In the genomic region with DNA sequence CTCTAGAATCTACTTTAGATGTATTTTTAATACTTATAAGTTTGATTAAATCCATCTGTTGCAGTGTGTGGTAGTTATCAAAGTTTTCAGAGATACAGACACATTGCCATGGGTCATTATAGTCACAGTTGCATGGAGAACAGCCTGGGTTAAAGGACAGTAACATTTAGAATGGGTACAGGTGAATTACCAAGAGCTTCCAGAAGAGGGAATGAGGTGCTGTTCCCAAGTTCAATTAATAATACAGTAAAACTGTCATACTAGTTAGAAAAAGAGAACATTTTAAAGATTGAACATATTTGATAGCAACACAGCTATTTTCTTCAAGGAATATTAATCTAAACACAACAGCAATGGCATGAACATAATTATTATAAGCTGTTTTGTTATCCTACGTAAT, we compare ENCODE assay signal across 16 cellular contexts.
DNase-seq lines count a peak whose midpoint lies in the region; ATAC-seq and TF ChIP-seq lines count a peak whose summit lies in the region.
"Had no signal": no experiment of that assay in that cellular context is flagged by ENCODE, and none has a peak within 500 bp of the region (broad histone marks: within the 10 kb centered on the region; RNA-seq: fewer than 3 reads in every experiment).

No MANE protein-coding gene starts in this region.

- peak; percentile 55; the same call in 2 of the 3 replicates for TF ChIP-seq CTCF in H9 (conservative IDR thresholded peaks at IDR 0.05)
- TF ChIP-seq CTCF in VCaP (conservative IDR thresholded peaks at IDR 0.05): peak; percentile 12; the same call in 1 of the 2 replicates
- TF ChIP-seq CTCF in foreskin keratinocyte (conservative IDR thresholded peaks at IDR 0.05): peak; percentile 26

- no peak overlapping the region for H2BK12ac ChIP-seq in H9 (ENCODE audit: insufficient read length, low read depth, low read length)

- no peak overlapping the region for H3K4me3 Mint-ChIP-seq in H9
- H3K4me3 Mint-ChIP-seq in activated naive CD8-positive, alpha-beta T cell treated with anti-CD3 and anti-CD28 coated beads, Interleukin-2, amount 50 U/mL, for 24 hours: no peak overlapping the region

- H3K9me3 Mint-ChIP-seq in H9: no peaks in the 10 kb centered on the region; a peak in 2 of 5 replicates
- no peaks in the 10 kb centered on the region for H3K9me3 Mint-ChIP-seq in activated naive CD8-positive, alpha-beta T cell treated with anti-CD3 and anti-CD28 coated beads, Interleukin-2, amount 50 U/mL, for 24 hours

- no peak overlapping the region for H2BK120ac ChIP-seq in H9 (ENCODE audit: low read depth, low read length, poor library complexity, severe bottlenecking)

- no peaks in the 10 kb centered on the region for H3K9me3 ChIP-seq in H9 (ENCODE audit: control insufficient read depth, low read depth, low read length)
- H3K9me3 ChIP-seq: HAP-1 had no signal

- H3T11ph ChIP-seq in H9 (ENCODE audit: low read length): no peak overlapping the region

- ATAC-seq in foreskin keratinocyte: peak; percentile 24
- no peak for ATAC-seq in activated naive CD8-positive, alpha-beta T cell treated with anti-CD3 and anti-CD28 coated beads, Interleukin-2, amount 50 U/mL, for 24 hours

- H3K14ac ChIP-seq in H9 (ENCODE audit: insufficient read depth, low read length): no peak overlapping the region

- H3K4me1 Mint-ChIP-seq in H9: no peaks in the 10 kb centered on the region
- H3K4me1 Mint-ChIP-seq in activated naive CD8-positive, alpha-beta T cell treated with anti-CD3 and anti-CD28 coated beads, Interleukin-2, amount 50 U/mL, for 24 hours: no peaks in the 10 kb centered on the region

- no peaks in the 10 kb centered on the region for H3K23me2 ChIP-seq in H9 (ENCODE audit: insufficient read length, low read depth, low read length, poor library complexity, severe bottlenecking)

- no peak overlapping the region for H2AFZ ChIP-seq in H9 (ENCODE audit: low read length)

- H3K79me1 ChIP-seq in H9 (ENCODE audit: insufficient read depth, low read depth, low read length, poor library complexity, severe bottlenecking): no peaks in the 10 kb centered on the region

- no peaks in the 10 kb centered on the region for H3K36me3 Mint-ChIP-seq in H9 (ENCODE audit: insufficient read depth in 1 of 3, low read depth in 3 of 3)
- H3K36me3 Mint-ChIP-seq in activated naive CD8-positive, alpha-beta T cell treated with anti-CD3 and anti-CD28 coated beads, Interleukin-2, amount 50 U/mL, for 24 hours (ENCODE audit: low read depth): no peaks in the 10 kb centered on the region

- H3K56ac ChIP-seq in H9 (ENCODE audit: insufficient read length, low read depth, low read length): no peak overlapping the region

- H3K4me1 ChIP-seq in H9 (ENCODE audit: insufficient read depth, low read length): no peaks in the 10 kb centered on the region
- H3K4me1 ChIP-seq in foreskin keratinocyte: no peaks in the 10 kb centered on the region
- H3K4me1 ChIP-seq: HAP-1 had no signal

- H3K4me2 ChIP-seq in H9 (ENCODE audit: insufficient read depth, insufficient read length, low read length): no peak overlapping the region

- H4K91ac ChIP-seq in H9 (ENCODE audit: insufficient read length, low read depth, low read length): no peak overlapping the region

- H2AK5ac ChIP-seq in H9 (ENCODE audit: insufficient read length, low read length): no peak overlapping the region

- H3K27ac Mint-ChIP-seq in H9: no peak overlapping the region
- H3K27ac Mint-ChIP-seq in activated naive CD8-positive, alpha-beta T cell treated with anti-CD3 and anti-CD28 coated beads, Interleukin-2, amount 50 U/mL, for 24 hours: no peak overlapping the region

- H3K27me3 ChIP-seq in H9 (ENCODE audit: insufficient read depth, low read length) (no peaks in the 10 kb centered on the region), foreskin keratinocyte (no peaks in the 10 kb centered on the region)

- H3K18ac ChIP-seq in H9 (ENCODE audit: insufficient read length, low read depth, low read length): no peak overlapping the region

- no peak overlapping the region for H4K8ac ChIP-seq in H9 (replicated peaks; ENCODE audit: insufficient read length, low read depth, low read length)

- H2BK20ac ChIP-seq in H9 (ENCODE audit: low read depth, low read length, poor library complexity, severe bottlenecking): no peak overlapping the region

- H2BK15ac ChIP-seq in H9 (ENCODE audit: low read depth, low read length): no peak overlapping the region

- H3K27ac ChIP-seq in H9 (ENCODE audit: insufficient read length, low read depth, low read length): no peak overlapping the region
- H3K27ac ChIP-seq in VCaP: no peak overlapping the region
- no peak overlapping the region for H3K27ac ChIP-seq in foreskin keratinocyte

- H3K4ac ChIP-seq in H9 (ENCODE audit: low read depth, low read length): no peak overlapping the region

- no peaks in the 10 kb centered on the region for H3K79me2 ChIP-seq in H9 (ENCODE audit: insufficient read depth, low read length)

- no peak overlapping the region for H3K23ac ChIP-seq in H9 (ENCODE audit: insufficient read length, low read depth, low read length)

- DNase-seq in H9: no peak
- no peak for DNase-seq in foreskin keratinocyte
- no peak for DNase-seq in effector CD8-positive, alpha-beta T cell (lab: John Stamatoyannopoulos, UW)
- DNase-seq in RKO (ENCODE audit: low spot score): no peak
- no peak for DNase-seq in activated naive CD8-positive, alpha-beta T cell treated with anti-CD3 and anti-CD28 coated beads, Interleukin-2, amount 50 U/mL, for 24 hours
- DNase-seq in activated T-cell treated with anti-CD3 and anti-CD28 coated beads, Interleukin-2, amount 50 U/mL, for 1 hour: no peak
- DNase-seq: AML-193; DND-41; NCI-H1105 treated with DMSO at 0.1 percent for 48 hours; NCI-H1694; NCI-H2081 treated with DMSO at 0.1 percent for 48 hours; NK-92 treated with Interleukin-12 subunit alpha and Interleukin-12 subunit beta, amount 100 ng/mL, for 24 hours; RPMI8226; SIG-M5 had no signal

- WGBS in H9 (ENCODE audit: extremely low coverage, insufficient read length, low lambda C conversion rate): no CpG with 5 or more reads among the region's 1 CpG

- H3K27me3 Mint-ChIP-seq in H9 (ENCODE audit: low read depth): no peaks in the 10 kb centered on the region
- no peaks in the 10 kb centered on the region for H3K27me3 Mint-ChIP-seq in activated naive CD8-positive, alpha-beta T cell treated with anti-CD3 and anti-CD28 coated beads, Interleukin-2, amount 50 U/mL, for 24 hours

- no peak overlapping the region for H4K5ac ChIP-seq in H9 (ENCODE audit: insufficient read length, low read depth, low read length)

- H3K9ac ChIP-seq in H9 (ENCODE audit: extremely low read depth, insufficient read length, low read length): no peak overlapping the region

- no peaks in the 10 kb centered on the region for H4K20me1 ChIP-seq in H9 (ENCODE audit: control insufficient read depth, insufficient read depth, insufficient read length)

- H2BK5ac ChIP-seq in H9 (ENCODE audit: insufficient read length, low read length): no peak overlapping the region
